In the genomic region with DNA sequence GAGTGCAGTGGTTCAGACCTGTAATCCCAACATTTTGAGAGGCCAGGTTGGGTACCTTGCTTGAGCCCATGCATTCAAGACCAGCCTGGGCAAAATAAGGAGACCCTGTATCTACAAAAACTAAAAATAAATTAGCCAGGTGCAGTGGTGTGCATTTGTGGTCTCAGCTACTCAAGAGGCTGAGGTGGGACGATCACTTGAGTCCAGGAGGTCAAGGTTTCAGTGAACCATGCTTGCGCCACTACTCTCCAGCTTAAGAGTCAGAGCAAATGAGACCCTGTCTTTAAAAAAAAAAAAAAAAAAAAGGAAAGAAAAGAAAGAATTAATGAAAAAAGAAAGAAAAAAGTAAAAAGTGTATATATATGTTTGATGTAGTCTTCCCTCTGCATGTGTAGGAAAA, we compare ENCODE assay signal across 28 cellular contexts.
"Had no signal": no experiment of that assay in that cellular context is flagged by ENCODE, and none has a peak within 500 bp of the region (broad histone marks: within the 10 kb centered on the region; RNA-seq: fewer than 3 reads in every experiment).

No MANE protein-coding gene starts in this region.

- H3K9me3 ChIP-seq: ovary, psoas muscle, spleen, suprapubic skin, testis, tibial artery, transverse colon, upper lobe of right lung, uterus had no signal

- H3K4me1 ChIP-seq: parathyroid adenoma, suprapubic skin, testis, upper lobe of right lung, uterus had no signal

- ATAC-seq: natural killer cell; psoas muscle; right cardiac atrium; sciatic nerve; stimulated activated memory B cell treated with anti-CD40 and anti-IgM and Interleukin-4, amounts not matched to agents 10 μg/mL and 1 μg/mL and 100 μg/mL, for 72 hours; stimulated activated naive CD8-positive, alpha-beta T cell treated with anti-CD3 and anti-CD28 coated beads, Interleukin-15, amount 100 ng/mL, for 72 hours; stimulated activated naive CD8-positive, alpha-beta T cell treated with anti-CD3 and anti-CD28 coated beads, Interleukin-15, Interleukin-2, amounts not matched to agents 100 U/mL and 50 U/mL, for 24 hours; upper lobe of right lung had no signal

- H3K4me2 ChIP-seq: neural progenitor cell, smooth muscle cell had no signal

- H3K9ac ChIP-seq: neural progenitor cell, parathyroid adenoma had no signal

- H2AFZ ChIP-seq: neural progenitor cell, parathyroid adenoma had no signal

- DNase-seq: natural killer cell; occipital lobe; ovary; posterior cingulate gyrus; psoas muscle; right cardiac atrium; spleen; stimulated activated CD4-positive, alpha-beta T cell treated with anti-CD3 and anti-CD28 coated beads, Interleukin-12 subunit alpha, Interleukin-12 subunit beta, amount 100 ng/mL, for 4 hours; stimulated activated CD4-positive, alpha-beta T cell treated with anti-CD3 and anti-CD28 coated beads, Interleukin-1b, Interleukin-23, amount 100 ng/mL, for 48 hours; stimulated activated CD4-positive, alpha-beta T cell treated with anti-CD3 and anti-CD28 coated beads, Interleukin-4, amount 100 ng/mL, for 1 hour; stimulated activated CD4-positive, alpha-beta T cell treated with anti-CD3 and anti-CD28 coated beads, Interleukin-4, amount 100 ng/mL, for 4 hours; stimulated activated CD8-positive, alpha-beta memory T cell treated with anti-CD3 and anti-CD28 coated beads, Interleukin-4, amount 100 ng/mL, for 48 hours; stimulated activated naive CD4-positive, alpha-beta T cell; stimulated activated naive CD8-positive, alpha-beta T cell treated with anti-CD3 and anti-CD28 coated beads, Interleukin-15, amount 100 ng/mL, for 72 hours; stimulated activated naive CD8-positive, alpha-beta T cell treated with anti-CD3 and anti-CD28 coated beads, Interleukin-15, Interleukin-2, amounts not matched to agents 100 U/mL and 50 U/mL, for 24 hours; substantia nigra; testis; tibial artery; transverse colon; upper lobe of right lung; uterus had no signal

- H3K27ac ChIP-seq: neural progenitor cell, ovary, parathyroid adenoma, psoas muscle, skin epidermis, spleen, suprapubic skin, testis, tibial artery, transverse colon, upper lobe of right lung, uterus had no signal

- H3K27me3 ChIP-seq: neural progenitor cell, ovary, spleen, suprapubic skin, testis, tibial artery, transverse colon, upper lobe of right lung, uterus had no signal

- H3K4me3 ChIP-seq: neural progenitor cell, ovary, psoas muscle, skin epidermis, smooth muscle cell, spleen, suprapubic skin, testis, tibial artery, transverse colon, upper lobe of right lung, uterus had no signal

- H3K36me3 ChIP-seq: neural progenitor cell, ovary, suprapubic skin, tibial artery, transverse colon, upper lobe of right lung, uterus had no signal
